In genomic region chr6:44312901-44313788, GRCh38 we compare ENCODE assay signal across 1 cellular context.
TF ChIP-seq lines count a peak whose summit lies in the region.

Gene AARS2, minus strand, starts transcription at chr6:44313347. Its CDS starts 24 bp downstream, at chr6:44313323.

TF ChIP-seq in K562, 482 proteins besides CTCF, POLR2A, EP300 and RAD21 (continued from another document and continues in another):
- TF ChIP-seq PBX2 (CRISPR knock-in tag; IDR thresholded peaks at IDR 0.05; ENCODE audit: low read depth) (no peak), PBX2 (tag; conservative IDR thresholded peaks at IDR 0.05; ENCODE audit: low read depth) (no peak), IFI16 (CRISPR knock-in tag; IDR thresholded peaks at IDR 0.05) (no peak), SRSF1 (IDR thresholded peaks at IDR 0.05; ENCODE audit: low read depth, low read length) (0 out of 2 replicates have a peak, but pooled peaks have one; percentile 68), BRF1 (IDR thresholded peaks at IDR 0.05; ENCODE audit: borderline replicate concordance, extremely low read depth, insufficient read length) (no peak), ZNF324 (CRISPR knock-in tag; IDR thresholded peaks at IDR 0.05) (no peak), ZNF644 (tag; IDR thresholded peaks at IDR 0.05; ENCODE audit: low read depth) (no peak), RB1 (IDR thresholded peaks at IDR 0.05; ENCODE audit: low read depth) (peak; percentile 96), SAFB2 (IDR thresholded peaks at IDR 0.05; ENCODE audit: borderline replicate concordance, low read depth, low read length, severe bottlenecking) (no peak), ZNF584 (CRISPR knock-in tag; IDR thresholded peaks at IDR 0.05; ENCODE audit: low read depth) (no peak; the same call in 1 of the 2 replicates), ZNF696 (CRISPR knock-in tag; conservative IDR thresholded peaks at IDR 0.05) (no peak), GTF2A2 (tag; IDR thresholded peaks at IDR 0.05) (no peak), ZNF449 (CRISPR knock-in tag; IDR thresholded peaks at IDR 0.05) (no peak), CREB3L1 (IDR thresholded peaks at IDR 0.05; ENCODE audit: borderline replicate concordance, low read depth) (peak; percentile 91), MLLT1 (IDR thresholded peaks at IDR 0.05) (peak in 1 of 2 experiments; percentile 41; a peak in 1 of 4 replicates), ELK3 (CRISPR knock-in tag; IDR thresholded peaks at IDR 0.05) (no peak), RBM22 (IDR thresholded peaks at IDR 0.05; ENCODE audit: low read depth, low read length, poor library complexity, severe bottlenecking) (peak; percentile 78), MEF2D (tag; conservative IDR thresholded peaks at IDR 0.05; ENCODE audit: low read depth) (0 out of 2 replicates have a peak, but pooled peaks have one; percentile 33), ZNF263 (CRISPR knock-in tag; IDR thresholded peaks at IDR 0.05; ENCODE audit: borderline replicate concordance) (peak; percentile 66; the same call in 1 of the 2 replicates), DIDO1 (tag; IDR thresholded peaks at IDR 0.05; ENCODE audit: low read depth) (peak; percentile 84; the same call in 1 of the 2 replicates), ZBTB26 (CRISPR knock-in tag; IDR thresholded peaks at IDR 0.05) (peak; percentile 20; the same call in 1 of the 2 replicates), TCF7 (IDR thresholded peaks at IDR 0.05; ENCODE audit: borderline replicate concordance) (no peak), COPS2 (conservative IDR thresholded peaks at IDR 0.05) (no peak), GTF3C2 (IDR thresholded peaks at IDR 0.05; ENCODE audit: borderline replicate concordance, extremely low read depth, insufficient read length) (no peak), PPARD (CRISPR knock-in tag; IDR thresholded peaks at IDR 0.05) (no peak), ZC3H4 (CRISPR knock-in tag; IDR thresholded peaks at IDR 0.05; ENCODE audit: borderline replicate concordance) (no peak), TAF1 (IDR thresholded peaks at IDR 0.05; ENCODE audit: control insufficient read depth, extremely low read depth, insufficient read depth, low read length, severe bottlenecking) (peak; percentile 98), PCBP2 (IDR thresholded peaks at IDR 0.05; ENCODE audit: low read depth, low read length, poor library complexity, severe bottlenecking) (no peak), LEF1 (IDR thresholded peaks at IDR 0.05) (peak; percentile 51; the same call in 1 of the 2 replicates), E2F1 (CRISPR knock-in tag; IDR thresholded peaks at IDR 0.05) (0 out of 2 replicates have a peak, but pooled peaks have one; percentile 72), EP400 (IDR thresholded peaks at IDR 0.05) (peak; percentile 94), E2F8 (IDR thresholded peaks at IDR 0.05; ENCODE audit: low read depth, partially characterized antibody) (no peak), SMAD2 (IDR thresholded peaks at IDR 0.05; ENCODE audit: low read depth, low read length) (no peak), WHSC1 (IDR thresholded peaks at IDR 0.05; ENCODE audit: low read length) (no peak), MYNN (IDR thresholded peaks at IDR 0.05) (peak; percentile 46; the same call in 1 of the 2 replicates), MYNN (CRISPR knock-in tag; IDR thresholded peaks at IDR 0.05) (no peak), BRCA1 (IDR thresholded peaks at IDR 0.05) (no peak), BRCA1 (CRISPR knock-in tag; IDR thresholded peaks at IDR 0.05) (no peak), ARHGAP35 (IDR thresholded peaks at IDR 0.05; ENCODE audit: partially characterized antibody) (no peak), SIN3B (IDR thresholded peaks at IDR 0.05; ENCODE audit: low read depth) (peak; percentile 96), USF1 (CRISPR knock-in tag; IDR thresholded peaks at IDR 0.05) (peak; percentile 43; the same call in 1 of the 2 replicates), PYGO2 (tag; IDR thresholded peaks at IDR 0.05) (no peak), ILK (tag; IDR thresholded peaks at IDR 0.05; ENCODE audit: borderline replicate concordance, low read depth) (no peak)
